In genomic region chr4:39044364-39044946, GRCh38 we compare ENCODE assay signal across 8 cellular contexts. TPM values are rescaled to one million over a fixed set of nuclear protein-coding genes. Genes with fewer than 3 reads are reported as not detected.
A peak's percentile ranks its signal among the peaks of the same experiment; 100 is the strongest.
DNase-seq lines count a peak whose midpoint lies in the region; ATAC-seq, FAIRE-seq and TF ChIP-seq lines count a peak whose summit lies in the region.

No MANE protein-coding gene starts in this region.

- H3K4me3 Mint-ChIP-seq in central memory CD8-positive, alpha-beta T cell: peak overlapping the region; percentile 88

- H3K27me3 ChIP-seq in keratinocyte (ENCODE audit: control insufficient read depth, extremely low read depth, insufficient read depth, low read length): no peaks in the 10 kb centered on the region

- peak; percentile 85 for DNase-seq in A172 (ENCODE audit: low spot score)
- peak; percentile 31 for DNase-seq in NCI-H345 treated with DMSO at 0.1 percent for 48 hours (lab: John Stamatoyannopoulos, UW; ENCODE audit: unreplicated experiment)
- peak; percentile 91 to 92 for DNase-seq in central memory CD8-positive, alpha-beta T cell (ENCODE audit: low spot score in 2 of 2)
- peak; percentile 59 for DNase-seq in keratinocyte (ENCODE audit: low read depth, low spot score)
- peak; percentile 94 to 98 (median 96) for DNase-seq in stimulated activated CD4-positive, alpha-beta T cell treated with anti-CD3 and anti-CD28 coated beads, Interleukin-12 subunit alpha, Interleukin-12 subunit beta, amount 100 ng/mL, for 48 hours (ENCODE audit: low read depth in 2 of 3, low spot score in 1 of 3)

- H3K27me3 Mint-ChIP-seq in central memory CD8-positive, alpha-beta T cell: no peaks in the 10 kb centered on the region

- H3K27ac Mint-ChIP-seq in central memory CD8-positive, alpha-beta T cell (ENCODE audit: low read depth): peak overlapping the region; percentile 87

- peak; percentile 66 for ATAC-seq in HG03064 (IDR thresholded peaks at IDR 0.05; ENCODE audit: low read depth, unreplicated experiment)
- peak; percentile 84 to 88 for ATAC-seq in activated CD4-positive, CD25-positive, alpha-beta regulatory T cell treated with anti-CD3 and anti-CD28 coated beads, Interleukin-2, amount 50 U/mL, for 24 hours
- peak; percentile 81 for ATAC-seq in central memory CD8-positive, alpha-beta T cell (replicated peaks; ENCODE audit: extremely low read depth, poor library complexity, severe bottlenecking)

- peak overlapping the region; percentile 87 for H3K9ac ChIP-seq in keratinocyte (ENCODE audit: control insufficient read depth, extremely low read depth, insufficient read depth, low read length)

- H3K36me3 ChIP-seq in keratinocyte (ENCODE audit: control insufficient read depth in 2 of 2, extremely low read depth in 1 of 2, insufficient read depth in 2 of 2, low read length in 2 of 2): no peaks in the 10 kb centered on the region

- H4K20me1 ChIP-seq in keratinocyte (ENCODE audit: control insufficient read depth, extremely low read depth, insufficient read depth, low read length): no peaks in the 10 kb centered on the region

- peak in 1 of 3 experiments; percentile 19 for TF ChIP-seq CTCF in keratinocyte (optimal IDR thresholded peaks at IDR 0.05 in 1 of 3, IDR thresholded peaks at IDR 0.05 in 1 of 3, conservative IDR thresholded peaks at IDR 0.05 in 1 of 3; ENCODE audit: extremely low read depth in 1 of 3, insufficient read depth in 2 of 3, low read length in 3 of 3)

- no peak for FAIRE-seq in keratinocyte (lab: Jason Lieb, UNC)

- peak; percentile 47 for TF ChIP-seq POLR2A in GM18526 (IDR thresholded peaks at IDR 0.05; ENCODE audit: extremely low read depth, insufficient read length)

- H3K4me3 ChIP-seq in keratinocyte (ENCODE audit: control insufficient read depth in 2 of 3, extremely low read depth in 1 of 3, insufficient read depth in 2 of 3, low read depth in 1 of 3, low read length in 3 of 3): peak overlapping the region; percentile 59 to 95 (median 86)

- H3K9me1 ChIP-seq in keratinocyte (ENCODE audit: control insufficient read depth, extremely low read depth, insufficient read depth, low read length): no peaks in the 10 kb centered on the region

- H3K4me1 Mint-ChIP-seq in central memory CD8-positive, alpha-beta T cell: peaks cover 31% of the 10 kb centered on the region

- dilution Hi-C loops in keratinocyte (cut with MboI; ENCODE audit: extremely low pct_ligation_motif_present, low sequenced_read_pairs): no loop called here

- peaks cover 16% of the 10 kb centered on the region for H3K4me1 ChIP-seq in keratinocyte (ENCODE audit: control insufficient read depth, extremely low read depth, insufficient read depth, low read length)

- H3K9me3 ChIP-seq in keratinocyte (ENCODE audit: control insufficient read depth, low read depth, low read length): no peaks in the 10 kb centered on the region

- no peaks in the 10 kb centered on the region for H3K9me3 Mint-ChIP-seq in central memory CD8-positive, alpha-beta T cell

- peak overlapping the region; percentile 82 for H2AFZ ChIP-seq in keratinocyte (ENCODE audit: control insufficient read depth, low read length)

- peak overlapping the region; percentile 78 for H3K4me2 ChIP-seq in keratinocyte (ENCODE audit: control insufficient read depth, extremely low read depth, insufficient read depth, low read depth, low read length)

- H3K27ac ChIP-seq in keratinocyte (ENCODE audit: control insufficient read depth, insufficient read depth, low read length): peak overlapping the region; percentile 89

- H3K36me3 Mint-ChIP-seq in central memory CD8-positive, alpha-beta T cell (ENCODE audit: insufficient read depth): peaks cover 7% of the 10 kb centered on the region

- peaks cover 23% of the 10 kb centered on the region for H3K79me2 ChIP-seq in keratinocyte (ENCODE audit: control insufficient read depth, insufficient read depth, low read length)

RNA-seq across cellular contexts. Expression of gene TMEM156, which starts 12.2 kb away (rescaled TPM):
- 0.19 and 0.81 TPM in 2 replicates for total RNA-seq in A172 (2014; rRNA removed; shearing (Covaris generic))
- polyA plus RNA-seq in keratinocyte: 0.15 to 0.68 TPM (median 0.19 TPM) in 3 replicates
- not detected for polyA plus RNA-seq in keratinocyte (2011; ENCODE audit: low read depth)
- 0.29 and 0.35 TPM in 2 replicates for polyA plus RNA-seq in keratinocyte (2011; cell fraction: cytosol; rRNA removed)
- polyA plus RNA-seq in keratinocyte (2011; cell fraction: nucleus; rRNA removed): 0.09 and 0.23 TPM in 2 replicates
- polyA plus RNA-seq in keratinocyte (2012; ENCODE audit: low replicate concordance): 0.08 TPM in 1 of 2 replicates, not detected in the other
- 0.45 TPM in 1 of 3 replicates, not detected in the others for polyA minus RNA-seq in keratinocyte
- polyA minus RNA-seq in keratinocyte (2011; cell fraction: cytosol; rRNA and poly(A)+ RNA removed): not detected
- polyA minus RNA-seq in keratinocyte (2011; cell fraction: nucleus; rRNA and poly(A)+ RNA removed): not detected in 2 replicates

RNA-seq across cellular contexts. Expression of gene KLHL5, which starts 17.6 kb away (rescaled TPM):
- 68.5 and 78.3 TPM in 2 replicates for total RNA-seq in A172 (2014; rRNA removed; shearing (Covaris generic))
- polyA plus RNA-seq in keratinocyte: 17.9 to 32.1 TPM (median 25.4 TPM) in 3 replicates
- polyA plus RNA-seq in keratinocyte (2011; ENCODE audit: low read depth): 25.7 TPM
- 18.6 and 24.6 TPM in 2 replicates for polyA plus RNA-seq in keratinocyte (2011; cell fraction: cytosol; rRNA removed)
- 14.3 and 18.5 TPM in 2 replicates for polyA plus RNA-seq in keratinocyte (2011; cell fraction: nucleus; rRNA removed)
- 10.4 and 26.6 TPM in 2 replicates for polyA plus RNA-seq in keratinocyte (2012; ENCODE audit: low replicate concordance)
- polyA minus RNA-seq in keratinocyte: 17.3 to 57.6 TPM (median 28.0 TPM) in 3 replicates
- polyA minus RNA-seq in keratinocyte (2011; cell fraction: cytosol; rRNA and poly(A)+ RNA removed): 23.2 TPM
- polyA minus RNA-seq in keratinocyte (2011; cell fraction: nucleus; rRNA and poly(A)+ RNA removed): 12.8 and 23.0 TPM in 2 replicates

Comparison
In these comparisons a context has a peak if more than half of its experiments do, and no peak if none do; other contexts are left out.
1. Peak in every context shown above with its lines: DNase-seq, ATAC-seq, H3K4me3 ChIP-seq and H3K27ac ChIP-seq.
2. DNase-seq: peak in every context shown above with its lines; median percentile 96 in stimulated activated CD4-positive, alpha-beta T cell treated with anti-CD3 and anti-CD28 coated beads, Interleukin-12 subunit alpha, Interleukin-12 subunit beta, amount 100 ng/mL, for 48 hours; 92 in central memory CD8-positive, alpha-beta T cell; 85 in A172; 59 in keratinocyte; 31 in NCI-H345 treated with DMSO at 0.1 percent for 48 hours.